ENCODE assay signal across 28 cellular contexts in genomic region chr13:48644951-48645350, GRCh38. TPM values are rescaled to one million over a fixed set of nuclear protein-coding genes. Genes with fewer than 3 reads are reported as not detected.
"Had no signal": no experiment of that assay in that cellular context is flagged by ENCODE, and none has a peak within 500 bp of the region (broad histone marks: within the 10 kb centered on the region; RNA-seq: fewer than 3 reads in every experiment).

No MANE protein-coding gene starts in this region.

- H3K27me3 Mint-ChIP-seq: dendritic cell treated with granulocyte-macrophage colony-stimulating factor and Interleukin-4, amounts not matched to agents 40 ng/mL and 50 ng/mL, for 4 days; type B pancreatic cell had no signal

- H3K9me3 ChIP-seq: colonic mucosa, esophagus squamous epithelium, left lung, psoas muscle, sigmoid colon, testis, tibial artery had no signal

- H3K4me3 Mint-ChIP-seq: dendritic cell treated with granulocyte-macrophage colony-stimulating factor and Interleukin-4, amounts not matched to agents 40 ng/mL and 50 ng/mL, for 4 days; immature natural killer cell; naive thymus-derived CD4-positive, alpha-beta T cell; nephron; stimulated activated memory B cell treated with anti-CD40 and anti-IgM and Interleukin-4, amounts not matched to agents 10 μg/mL and 1 μg/mL and 100 μg/mL, for 72 hours; type B pancreatic cell had no signal

- H3K4me3 ChIP-seq: colonic mucosa, esophagus squamous epithelium, left lung, psoas muscle, sigmoid colon, testis, tibial artery had no signal

- H3K4me1 Mint-ChIP-seq: immature natural killer cell; nephron; stimulated activated memory B cell treated with anti-CD40 and anti-IgM and Interleukin-4, amounts not matched to agents 10 μg/mL and 1 μg/mL and 100 μg/mL, for 72 hours had no signal

- DNase-seq: colonic mucosa; effector CD8-positive, alpha-beta T cell; esophagus squamous epithelium; foreskin melanocyte; hypothalamus; immature natural killer cell; left lung; mesendoderm; midbrain; naive thymus-derived CD4-positive, alpha-beta T cell; nucleus accumbens; psoas muscle; right cardiac atrium; sigmoid colon; stimulated activated CD4-positive, alpha-beta T cell treated with anti-CD3 and anti-CD28 coated beads, Interleukin-4, amount 100 ng/mL, for 4 hours; stimulated activated naive CD8-positive, alpha-beta T cell treated with anti-CD3 and anti-CD28 coated beads, Interleukin-15, Interleukin-2, amounts not matched to agents 100 U/mL and 50 U/mL, for 24 hours; substantia nigra; testis; tibial artery had no signal

- ATAC-seq: left lung; naive thymus-derived CD4-positive, alpha-beta T cell; psoas muscle; right cardiac atrium; stimulated activated memory B cell treated with anti-CD40 and anti-IgM and Interleukin-4, amounts not matched to agents 10 μg/mL and 1 μg/mL and 100 μg/mL, for 72 hours; stimulated activated naive CD8-positive, alpha-beta T cell treated with anti-CD3 and anti-CD28 coated beads, Interleukin-15, Interleukin-2, amounts not matched to agents 100 U/mL and 50 U/mL, for 24 hours had no signal

- H3K27ac ChIP-seq: colonic mucosa, esophagus squamous epithelium, left lung, psoas muscle, sigmoid colon, testis, tibial artery had no signal

- H3K27ac Mint-ChIP-seq: dendritic cell treated with granulocyte-macrophage colony-stimulating factor and Interleukin-4, amounts not matched to agents 40 ng/mL and 50 ng/mL, for 4 days; immature natural killer cell; naive thymus-derived CD4-positive, alpha-beta T cell; nephron; stimulated activated memory B cell treated with anti-CD40 and anti-IgM and Interleukin-4, amounts not matched to agents 10 μg/mL and 1 μg/mL and 100 μg/mL, for 72 hours; type B pancreatic cell had no signal

- H3K9me3 Mint-ChIP-seq: dendritic cell treated with granulocyte-macrophage colony-stimulating factor and Interleukin-4, amounts not matched to agents 40 ng/mL and 50 ng/mL, for 4 days; immature natural killer cell; nephron; stimulated activated memory B cell treated with anti-CD40 and anti-IgM and Interleukin-4, amounts not matched to agents 10 μg/mL and 1 μg/mL and 100 μg/mL, for 72 hours; type B pancreatic cell had no signal

- H3K4me1 ChIP-seq: colonic mucosa, left lung, psoas muscle, sigmoid colon, testis, tibial artery had no signal

- H3K36me3 Mint-ChIP-seq: immature natural killer cell; naive thymus-derived CD4-positive, alpha-beta T cell; stimulated activated memory B cell treated with anti-CD40 and anti-IgM and Interleukin-4, amounts not matched to agents 10 μg/mL and 1 μg/mL and 100 μg/mL, for 72 hours; type B pancreatic cell had no signal

- H3K36me3 ChIP-seq: colonic mucosa, esophagus squamous epithelium, left lung, sigmoid colon, tibial artery had no signal

- H3K27me3 ChIP-seq: colonic mucosa, esophagus squamous epithelium, left lung, sigmoid colon, testis had no signal

RNA-seq across cellular contexts. Expression of gene CYSLTR2, which starts 8.8 kb away (rescaled TPM):
- total RNA-seq: chondrocyte, epithelial cell of proximal tubule, lung microvascular endothelial cell, osteocyte had no signal
- polyA plus RNA-seq: keratinocyte had no signal
